Comparison of ENCODE assay signal across 12 cellular contexts in genomic region chr10:95247881-95248583, GRCh38. TPM values are rescaled to one million over a fixed set of nuclear protein-coding genes. Genes with fewer than 3 reads are reported as not detected.
DNase-seq lines count a peak whose midpoint lies in the region; ATAC-seq and TF ChIP-seq lines count a peak whose summit lies in the region.
"Had no signal": no experiment of that assay in that cellular context is flagged by ENCODE, and none has a peak within 500 bp of the region (broad histone marks: within the 10 kb centered on the region; RNA-seq: fewer than 3 reads in every experiment).

No MANE protein-coding gene starts in this region.

- no peaks in the 10 kb centered on the region for H3K27me3 Mint-ChIP-seq in memory B cell
- peaks cover 12 to 40% (median 22%) of the 10 kb centered on the region in 5 donors for H3K27me3 Mint-ChIP-seq in naive thymus-derived CD4-positive, alpha-beta T cell

- DNase-seq in epithelial cell of esophagus (ENCODE audit: low read depth), result peak; percentile 94
- DNase-seq in memory B cell (ENCODE audit: low spot score in 2 of 2), result no peak
- no peak for DNase-seq in activated CD4-positive, alpha-beta T cell treated with anti-CD3 and anti-CD28 coated beads, Interleukin-2, amount 50 U/mL, for 4 hours
- no peak for DNase-seq in kidney tubule cell (ENCODE audit: low spot score)
- DNase-seq in naive thymus-derived CD4-positive, alpha-beta T cell, result no peak
- DNase-seq in WERI-Rb-1, result no peak
- DNase-seq: natural killer cell had no signal

- intact Hi-C loops in naive thymus-derived CD4-positive, alpha-beta T cell (cut with micrococcal nuclease), result loop anchor here in 1 of 2 donors (2.0 kb wide), 1 partner anchor 47 kb away; no protein-coding TSS in a partner anchor

- WGBS in thymus, result 95% methylated on average over 7 of the region's 7 CpGs

- H3K79me2 ChIP-seq in KMS-11 (ENCODE audit: insufficient read depth, low read depth), result peaks cover 8% of the 10 kb centered on the region; the same call in 1 of the 2 replicates

- H3K9me3 Mint-ChIP-seq in memory B cell, result no peaks in the 10 kb centered on the region
- peaks cover 0 to 5% (median 0%) of the 10 kb centered on the region in 11 donors for H3K9me3 Mint-ChIP-seq in naive thymus-derived CD4-positive, alpha-beta T cell
- H3K9me3 Mint-ChIP-seq: CD14-positive monocyte, natural killer cell had no signal

- ATAC-seq in memory B cell (ENCODE audit: low read depth), result no peak
- no peak for ATAC-seq in naive thymus-derived CD4-positive, alpha-beta T cell
- ATAC-seq: natural killer cell had no signal

- H3K9me3 ChIP-seq in thymus (ENCODE audit: control insufficient read depth) (no peaks in the 10 kb centered on the region), WERI-Rb-1 (ENCODE audit: severe bottlenecking) (no peaks in the 10 kb centered on the region)
- H3K9me3 ChIP-seq in naive thymus-derived CD4-positive, alpha-beta T cell (ENCODE audit: control insufficient read depth in 2 of 3, low read length in 3 of 3), result no peaks in the 10 kb centered on the region

- H4K20me1 ChIP-seq in KMS-11 (ENCODE audit: insufficient read depth), result no peaks in the 10 kb centered on the region

- peak overlapping the region; percentile 14; the same call in 1 of the 2 replicates for H3K27ac ChIP-seq in KMS-11
- peak overlapping the region; percentile 36 for H3K27ac ChIP-seq in thymus (ENCODE audit: low read depth)
- H3K27ac ChIP-seq in naive thymus-derived CD4-positive, alpha-beta T cell (ENCODE audit: low read depth, low read length), result no peak overlapping the region
- H3K27ac ChIP-seq in WERI-Rb-1, result no peak overlapping the region

- H2AFZ ChIP-seq in KMS-11 (ENCODE audit: low read depth), result no peak overlapping the region

- H3K4me3 ChIP-seq in KMS-11 (IDR thresholded peaks at IDR 0.05; ENCODE audit: insufficient read depth, low read depth, low read length), result no peak overlapping the region
- H3K4me3 ChIP-seq in epithelial cell of esophagus (ENCODE audit: low read length), result no peak overlapping the region
- no peak overlapping the region for H3K4me3 ChIP-seq in thymus (ENCODE audit: low read length)
- no peak overlapping the region for H3K4me3 ChIP-seq in naive thymus-derived CD4-positive, alpha-beta T cell (ENCODE audit: low read length)
- no peak overlapping the region for H3K4me3 ChIP-seq in WERI-Rb-1 (ENCODE audit: low read depth, low read length)

- no peak overlapping the region for H3K4me3 Mint-ChIP-seq in memory B cell
- H3K4me3 Mint-ChIP-seq in naive thymus-derived CD4-positive, alpha-beta T cell, result no peak overlapping the region
- H3K4me3 Mint-ChIP-seq: CD14-positive monocyte, natural killer cell had no signal

- H3K4me2 ChIP-seq in KMS-11, result peak overlapping the region; percentile 66; the same call in 1 of the 2 replicates

- no peak overlapping the region for H3K9ac ChIP-seq in KMS-11

- H3K36me3 Mint-ChIP-seq in memory B cell, result peaks cover 31% of the 10 kb centered on the region
- H3K36me3 Mint-ChIP-seq in naive thymus-derived CD4-positive, alpha-beta T cell, result no peaks in the 10 kb centered on the region
- H3K36me3 Mint-ChIP-seq: CD14-positive monocyte, natural killer cell had no signal

- CTCF ChIA-PET in naive thymus-derived CD4-positive, alpha-beta T cell (lab: Charles Lee), result no interaction called here

- H3K27me3 ChIP-seq in KMS-11 (ENCODE audit: insufficient read depth, low read depth), result no peaks in the 10 kb centered on the region
- no peaks in the 10 kb centered on the region for H3K27me3 ChIP-seq in thymus (ENCODE audit: control insufficient read depth, insufficient read depth)
- H3K27me3 ChIP-seq in naive thymus-derived CD4-positive, alpha-beta T cell (ENCODE audit: control insufficient read depth in 2 of 2, insufficient read depth in 2 of 2, low read length in 2 of 2), result no peaks in the 10 kb centered on the region
- no peaks in the 10 kb centered on the region for H3K27me3 ChIP-seq in WERI-Rb-1 (ENCODE audit: insufficient read depth, low read depth, severe bottlenecking)

- H3K4me1 ChIP-seq in KMS-11 (ENCODE audit: low read depth, poor library complexity, severe bottlenecking), result peaks cover 74% of the 10 kb centered on the region
- H3K4me1 ChIP-seq in thymus (ENCODE audit: control insufficient read depth, insufficient read depth, low read length), result no peaks in the 10 kb centered on the region
- no peaks in the 10 kb centered on the region for H3K4me1 ChIP-seq in naive thymus-derived CD4-positive, alpha-beta T cell (ENCODE audit: control insufficient read depth in 2 of 2, insufficient read depth in 2 of 2, low read length in 2 of 2)

- no peaks in the 10 kb centered on the region for H3K36me3 ChIP-seq in KMS-11 (ENCODE audit: insufficient read depth)
- H3K36me3 ChIP-seq in thymus (ENCODE audit: control insufficient read depth, insufficient read depth), result no peaks in the 10 kb centered on the region
- H3K36me3 ChIP-seq in naive thymus-derived CD4-positive, alpha-beta T cell (ENCODE audit: control insufficient read depth in 2 of 3, insufficient read depth in 3 of 3, low read length in 3 of 3), result no peaks in the 10 kb centered on the region
- peaks cover 42% of the 10 kb centered on the region for H3K36me3 ChIP-seq in WERI-Rb-1

- peak overlapping the region; percentile 86 for H3K27ac Mint-ChIP-seq in memory B cell
- H3K27ac Mint-ChIP-seq in naive thymus-derived CD4-positive, alpha-beta T cell, result no peak overlapping the region
- H3K27ac Mint-ChIP-seq: natural killer cell had no signal

- H3K4me1 Mint-ChIP-seq in memory B cell, result peaks cover 25% of the 10 kb centered on the region
- H3K4me1 Mint-ChIP-seq in naive thymus-derived CD4-positive, alpha-beta T cell, result peaks cover 0 to 38% (median 0%) of the 10 kb centered on the region in 7 donors
- H3K4me1 Mint-ChIP-seq: natural killer cell had no signal

- TF ChIP-seq CTCF in KMS-11 (conservative IDR thresholded peaks at IDR 0.05; ENCODE audit: low read depth, low read length) (no peak), epithelial cell of esophagus (IDR thresholded peaks at IDR 0.05; ENCODE audit: insufficient read depth, low read depth, low read length, missing control alignments) (no peak), WERI-Rb-1 (IDR thresholded peaks at IDR 0.05; ENCODE audit: low read depth, low read length) (no peak)

- POLR2A ChIA-PET in naive thymus-derived CD4-positive, alpha-beta T cell (lab: Charles Lee), result no interaction called here

RNA-seq across cellular contexts. Expression of gene PDLIM1, which starts 42.8 kb away (rescaled TPM):
- polyA plus RNA-seq in thymus, result 316 TPM
- total RNA-seq in naive thymus-derived CD4-positive, alpha-beta T cell, result 10 to 100 TPM in 2 of 5 experiments, under 1 TPM in 3; 0.32 to 27.6 (median 0.61) TPM
- 1 to 10 TPM in 1 of 2 donors, under 1 TPM in 1; 0.89 to 1.2 TPM for polyA plus RNA-seq in naive thymus-derived CD4-positive, alpha-beta T cell
- total RNA-seq: G401 had no signal

RNA-seq across cellular contexts. Expression of gene ACSM6, which starts 54.0 kb away (rescaled TPM):
- polyA plus RNA-seq in thymus, result 0.96 TPM
- total RNA-seq in naive thymus-derived CD4-positive, alpha-beta T cell, result not detected
- polyA plus RNA-seq in naive thymus-derived CD4-positive, alpha-beta T cell, result not detected
- total RNA-seq: endothelial cell of umbilical vein, G401, natural killer cell had no signal
- polyA plus RNA-seq: CD14-positive monocyte, endothelial cell of umbilical vein had no signal

Comparison
In these comparisons a context has a peak if more than half of its experiments do, and no peak if none do; other contexts are left out.
1. H3K27ac ChIP-seq: peak in KMS-11 (single experiment) and thymus (single experiment); none in naive thymus-derived CD4-positive, alpha-beta T cell (single experiment) and WERI-Rb-1 (single experiment).
2. RNA of gene PDLIM1, which starts 42.8 kb away (polyA plus RNA-seq): 316 TPM in thymus (single experiment); 0.89 to 1.2 TPM in naive thymus-derived CD4-positive, alpha-beta T cell; every median in the first group is over 100 times any median in the second.